11 cellular contexts compared by ENCODE assay signal in genomic region chr7:143492043-143492471, GRCh38. TPM values are rescaled to one million over a fixed set of nuclear protein-coding genes. Genes with fewer than 3 reads are reported as not detected.
DNase-seq lines count a peak whose midpoint lies in the region; TF ChIP-seq lines count a peak whose summit lies in the region.
"Had no signal": no experiment of that assay in that cellular context is flagged by ENCODE, and none has a peak within 500 bp of the region (broad histone marks: within the 10 kb centered on the region; RNA-seq: fewer than 3 reads in every experiment).

No MANE protein-coding gene starts in this region.

- H3K4me1 ChIP-seq in parathyroid adenoma, result peaks cover 56% of the 10 kb centered on the region
- H3K4me1 ChIP-seq: pancreas had no signal

- H3K27me3 ChIP-seq in parathyroid adenoma (ENCODE audit: control insufficient read depth, insufficient read depth, low read length), result no peaks in the 10 kb centered on the region
- H3K27me3 ChIP-seq: pancreas had no signal

- TF ChIP-seq CTCF in cardiac fibroblast (IDR thresholded peaks at IDR 0.05; ENCODE audit: low read depth, low read length), result no peak
- no peak for TF ChIP-seq CTCF in parathyroid adenoma (IDR thresholded peaks at IDR 0.05)

- H3K4me2 ChIP-seq in parathyroid adenoma (ENCODE audit: low read length), result peak overlapping the region; percentile 34

- no peaks in the 10 kb centered on the region for H3K9me3 ChIP-seq in parathyroid adenoma (ENCODE audit: control insufficient read depth, low read length)
- H3K9me3 ChIP-seq: pancreas had no signal

- no peak overlapping the region for H3K9ac ChIP-seq in parathyroid adenoma

- no peaks in the 10 kb centered on the region for H3K79me2 ChIP-seq in parathyroid adenoma

- DNase-seq in Daoy (ENCODE audit: low read depth) (peak; percentile 58), M059J (ENCODE audit: low read depth) (peak; percentile 53), cardiac fibroblast (ENCODE audit: low read depth in 2 of 2) (peak; percentile 48 to 81), RKO (ENCODE audit: low spot score) (no peak), COR-L47 (lab: John Stamatoyannopoulos, UW) (no peak), NCI-H1105 (lab: John Stamatoyannopoulos, UW) (no peak), NCI-H2029 treated with DMSO at 0.1 percent for 48 hours (lab: John Stamatoyannopoulos, UW) (no peak)
- DNase-seq: activated T-cell treated with anti-CD3 and anti-CD28 coated beads for 4 hours, pancreas had no signal

- H3K36me3 ChIP-seq in parathyroid adenoma (ENCODE audit: control insufficient read depth, insufficient read depth, low read length), result no peaks in the 10 kb centered on the region
- H3K36me3 ChIP-seq: pancreas had no signal

- H2AFZ ChIP-seq in parathyroid adenoma, result no peak overlapping the region

- H3K4me3 ChIP-seq in cardiac fibroblast (replicated peaks in 1 of 2; ENCODE audit: low read depth in 2 of 2, low read length in 2 of 2), result no peak overlapping the region
- no peak overlapping the region for H3K4me3 ChIP-seq in parathyroid adenoma (ENCODE audit: low read depth, low read length)
- H3K4me3 ChIP-seq: pancreas had no signal

- H3K27ac ChIP-seq in parathyroid adenoma, result peak overlapping the region; percentile 91
- H3K27ac ChIP-seq: pancreas had no signal

RNA-seq across cellular contexts. Expression of gene TAS2R41, which starts 14.4 kb away (rescaled TPM):
- total RNA-seq in Daoy (2014; rRNA removed; shearing (Covaris generic)), result not detected in 2 replicates
- not detected in 2 replicates for total RNA-seq in M059J (2014; rRNA removed; shearing (Covaris generic))
- total RNA-seq: H4 had no signal

RNA-seq across cellular contexts. Expression of gene TAS2R60, which starts 48.8 kb away (rescaled TPM):
- not detected in 2 replicates for total RNA-seq in Daoy (2014; rRNA removed; shearing (Covaris generic))
- not detected in 2 replicates for total RNA-seq in M059J (2014; rRNA removed; shearing (Covaris generic))
- total RNA-seq: H4, pancreas had no signal

Comparison
In these comparisons a context has a peak if more than half of its experiments do, and no peak if none do; other contexts are left out.
1. DNase-seq: peak in Daoy (single experiment), M059J (single experiment) and cardiac fibroblast (2 of 2); none in RKO (single experiment), COR-L47 (single experiment), NCI-H1105 (single experiment) and NCI-H2029 treated with DMSO at 0.1 percent for 48 hours (single experiment).